ENCODE assay signal across 8 cellular contexts in the genomic region with DNA sequence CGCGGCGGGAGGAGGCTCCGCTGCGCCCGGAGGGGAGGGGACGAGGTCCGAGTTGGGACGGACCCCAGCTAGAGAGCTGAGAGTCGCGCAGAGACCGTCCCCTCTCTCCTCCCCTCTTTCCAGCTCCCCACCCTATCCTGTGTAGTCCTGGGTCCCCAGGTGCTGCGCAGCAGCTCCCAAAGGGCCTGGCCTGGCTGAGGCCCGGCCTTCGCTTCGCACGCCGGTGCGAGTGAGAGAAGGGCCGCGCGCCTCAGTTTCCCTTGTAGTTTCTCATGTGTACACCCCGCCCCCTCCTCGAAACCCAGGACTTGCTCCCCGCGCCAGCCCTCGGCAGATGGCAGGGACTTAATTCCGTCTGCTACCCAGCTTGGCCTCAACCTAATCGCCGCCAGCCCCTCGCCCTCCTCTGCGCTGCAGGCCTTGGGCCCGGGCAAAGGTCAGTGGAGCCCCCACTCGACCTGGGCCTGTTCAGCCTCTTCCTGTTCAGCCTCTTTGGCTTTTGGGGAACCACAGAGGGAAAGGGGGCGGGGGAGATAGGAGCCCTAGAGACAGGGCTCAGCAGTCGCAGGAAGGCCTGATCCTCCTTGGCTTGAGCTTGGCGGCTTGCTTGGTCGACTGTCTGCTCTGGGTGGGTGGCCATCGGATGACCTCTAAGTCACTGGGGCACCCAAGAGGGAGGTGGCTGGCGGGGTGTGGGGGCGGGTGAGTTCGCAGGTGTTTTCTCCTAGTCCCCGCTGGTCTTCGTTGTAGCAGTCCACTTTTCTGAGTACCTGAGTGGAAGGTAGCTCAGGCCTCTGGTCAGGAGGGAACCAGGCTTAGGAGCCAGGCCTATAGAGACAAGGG. TPM values are rescaled to one million over a fixed set of nuclear protein-coding genes. Genes with fewer than 3 reads are reported as not detected.
DNase-seq lines count a peak whose midpoint lies in the region; ATAC-seq and TF ChIP-seq lines count a peak whose summit lies in the region.

No MANE protein-coding gene starts in this region.

- DNase-seq in stimulated activated CD4-positive, alpha-beta T cell treated with anti-CD3 and anti-CD28 coated beads, Interleukin-1b, Interleukin-23, amount 100 ng/mL, for 48 hours, result peak; percentile 20
- DNase-seq in stimulated activated CD4-positive, alpha-beta T cell treated with anti-CD3 and anti-CD28 coated beads, Interleukin-4, amount 100 ng/mL, for 1 hour, result no peak
- DNase-seq in NCI-H69 (lab: John Stamatoyannopoulos, UW), result peak; percentile 67
- peak in 1 of 2 donors; percentile 32 for DNase-seq in heart right ventricle
- peak; percentile 85 for DNase-seq in posterior vena cava (ENCODE audit: low spot score)
- DNase-seq in NCI-H446 treated with DMSO at 0.1 percent for 48 hours (lab: John Stamatoyannopoulos, UW), result no peak

- 9 to 11% methylated on average over 44 of the region's 44 CpGs for WGBS in heart right ventricle, 2 donors

- peaks cover 30% of the 10 kb centered on the region for H3K4me1 Mint-ChIP-seq in activated naive CD4-positive, alpha-beta T cell treated with anti-CD3 and anti-CD28 coated beads, Interleukin-2, amount 50 U/mL, for 24 hours

- H3K27me3 ChIP-seq in heart right ventricle, result no peaks in the 10 kb centered on the region

- intact Hi-C loops in heart right ventricle (cut with DNase I), result loop anchor here in 3 of 10 donors (5.0 to 10.0 kb wide), 3 partner anchors 44 to 114 kb away; partner anchors contain the start of genes PI4KB (in 1 of the 3), PSMB4 (in 1 of the 3) and RFX5 (in 1 of the 3)
- intact Hi-C loops in posterior vena cava (cut with DNase I), result no loop called here

- peaks cover 0 to 30% (median 20%) of the 10 kb centered on the region in 9 donors for H3K4me1 ChIP-seq in heart right ventricle

- H3K36me3 ChIP-seq in heart right ventricle, result peaks cover 0 to 35% (median 25%) of the 10 kb centered on the region in 9 donors

- no peak for TF ChIP-seq CTCF in heart right ventricle (IDR thresholded peaks at IDR 0.05)

- peak overlapping the region; percentile 94 to 99 (median 97) for H3K27ac ChIP-seq in heart right ventricle

- H3K9me3 Mint-ChIP-seq in activated naive CD4-positive, alpha-beta T cell treated with anti-CD3 and anti-CD28 coated beads, Interleukin-2, amount 50 U/mL, for 24 hours, result no peaks in the 10 kb centered on the region

- H3K9me3 ChIP-seq in heart right ventricle, result no peaks in the 10 kb centered on the region

- H3K4me3 Mint-ChIP-seq in activated naive CD4-positive, alpha-beta T cell treated with anti-CD3 and anti-CD28 coated beads, Interleukin-2, amount 50 U/mL, for 24 hours, result peak overlapping the region; percentile 98

- H3K4me3 ChIP-seq in heart right ventricle, result peak overlapping the region; percentile 73 to 96 (median 86)

- H3K27me3 Mint-ChIP-seq in activated naive CD4-positive, alpha-beta T cell treated with anti-CD3 and anti-CD28 coated beads, Interleukin-2, amount 50 U/mL, for 24 hours, result no peaks in the 10 kb centered on the region

- ATAC-seq in heart right ventricle, result peak in 2 of 8 donors; percentile 0 to 15
- no peak for ATAC-seq in HG02763 (IDR thresholded peaks at IDR 0.05; ENCODE audit: unreplicated experiment)

- H3K36me3 Mint-ChIP-seq in activated naive CD4-positive, alpha-beta T cell treated with anti-CD3 and anti-CD28 coated beads, Interleukin-2, amount 50 U/mL, for 24 hours, result no peaks in the 10 kb centered on the region

- H3K27ac Mint-ChIP-seq in activated naive CD4-positive, alpha-beta T cell treated with anti-CD3 and anti-CD28 coated beads, Interleukin-2, amount 50 U/mL, for 24 hours, result peak overlapping the region; percentile 93

RNA-seq across cellular contexts. Expression of gene ZNF687, which starts 1.0 kb away (rescaled TPM):
- 10 to 100 TPM; 10.4 to 15.1 (median 13.1) TPM for total RNA-seq in heart right ventricle
- 1 to 10 TPM; 5.9 to 8.0 TPM for polyA plus RNA-seq in heart right ventricle
- 10 to 100 TPM; 16.7 to 17.1 TPM for total RNA-seq in posterior vena cava

RNA-seq across cellular contexts. Expression of gene PSMD4, which starts 28.6 kb away (rescaled TPM):
- total RNA-seq in heart right ventricle (100 to 1,000 TPM; 119 to 157 (median 147) TPM), posterior vena cava (100 to 1,000 TPM; 131 to 139 TPM)
- 100 to 1,000 TPM; 222 to 300 TPM for polyA plus RNA-seq in heart right ventricle

RNA-seq across cellular contexts. Expression of gene PI4KB, which starts 44.1 kb away (rescaled TPM):
- total RNA-seq in heart right ventricle (10 to 100 TPM; 37.1 to 52.1 (median 42.5) TPM), posterior vena cava (10 to 100 TPM; 51.9 to 58.7 TPM)
- polyA plus RNA-seq in heart right ventricle, result 10 to 100 TPM; 17.6 to 29.0 TPM

Comparison
In these comparisons a context has a peak if more than half of its experiments do, and no peak if none do; other contexts are left out.
1. DNase-seq: peak in stimulated activated CD4-positive, alpha-beta T cell treated with anti-CD3 and anti-CD28 coated beads, Interleukin-1b, Interleukin-23, amount 100 ng/mL, for 48 hours (single experiment), NCI-H69 (single experiment) and posterior vena cava (single experiment); none in stimulated activated CD4-positive, alpha-beta T cell treated with anti-CD3 and anti-CD28 coated beads, Interleukin-4, amount 100 ng/mL, for 1 hour (single experiment) and NCI-H446 treated with DMSO at 0.1 percent for 48 hours (single experiment).